1 cellular context compared by ENCODE assay signal in the genomic region with DNA sequence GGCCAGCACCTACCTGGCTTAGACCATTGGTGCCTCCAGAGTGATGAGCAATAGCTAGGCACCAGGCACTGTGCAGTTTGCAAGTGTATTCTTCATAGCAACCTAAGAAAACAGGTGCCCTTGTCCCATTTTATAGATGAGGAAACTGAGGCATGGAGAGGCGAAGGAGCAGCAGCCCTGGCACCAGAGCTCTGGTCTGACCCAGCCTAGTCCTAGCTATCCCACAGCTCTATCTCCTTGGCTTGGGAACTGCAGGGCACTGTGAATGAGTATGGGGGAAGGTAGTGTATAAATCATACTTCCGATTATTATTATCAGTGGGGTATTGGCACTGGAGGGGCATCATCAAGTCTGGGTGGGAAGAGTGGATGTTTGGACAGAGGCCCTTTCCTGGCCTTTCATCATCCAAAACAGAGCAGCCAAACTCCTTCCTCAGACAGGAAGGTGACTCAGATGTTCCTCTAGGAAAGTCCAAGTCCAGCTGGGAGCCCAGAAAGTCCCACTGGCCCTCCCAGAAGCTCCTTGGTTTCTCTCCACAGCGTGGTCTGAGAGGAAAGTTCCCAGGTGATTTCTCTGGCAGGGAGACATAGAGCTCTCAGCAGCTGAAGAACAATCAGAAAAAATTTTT.
TF ChIP-seq lines count a peak whose summit lies in the region.

No MANE protein-coding gene starts in this region.

TF ChIP-seq in SK-N-SH, 30 proteins besides CTCF, POLR2A, EP300 and RAD21 (continued from another document):
- no peak for TF ChIP-seq POLR2AphosphoS5 (IDR thresholded peaks at IDR 0.05; ENCODE audit: low read depth, low read length)
- TF ChIP-seq TAF1 (IDR thresholded peaks at IDR 0.05; ENCODE audit: borderline replicate concordance, low read depth, low read length) = no peak
- TF ChIP-seq TEAD4 (IDR thresholded peaks at IDR 0.05; ENCODE audit: borderline replicate concordance, insufficient read depth) = no peak
- TF ChIP-seq, protein P1, sequence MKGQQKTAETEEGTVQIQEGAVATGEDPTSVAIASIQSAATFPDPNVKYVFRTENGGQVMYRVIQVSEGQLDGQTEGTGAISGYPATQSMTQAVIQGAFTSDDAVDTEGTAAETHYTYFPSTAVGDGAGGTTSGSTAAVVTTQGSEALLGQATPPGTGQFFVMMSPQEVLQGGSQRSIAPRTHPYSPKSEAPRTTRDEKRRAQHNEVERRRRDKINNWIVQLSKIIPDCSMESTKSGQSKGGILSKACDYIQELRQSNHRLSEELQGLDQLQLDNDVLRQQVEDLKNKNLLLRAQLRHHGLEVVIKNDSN (IDR thresholded peaks at IDR 0.05; ENCODE audit: borderline replicate concordance, low read depth) = no peak
- TF ChIP-seq TCF12 (IDR thresholded peaks at IDR 0.05) = peak; percentile 60; the same call in 1 of the 2 replicates
- TF ChIP-seq MXI1 (IDR thresholded peaks at IDR 0.05; ENCODE audit: low read depth, low read length) = no peak
- TF ChIP-seq ZBTB33 (IDR thresholded peaks at IDR 0.05; ENCODE audit: borderline replicate concordance, low read depth) = no peak
- 0 out of 2 replicates have a peak, but pooled peaks have one; percentile 8 for TF ChIP-seq ELF1 (IDR thresholded peaks at IDR 0.05)
